In genomic region chr11:64841592-64842365, GRCh38 we compare ENCODE assay signal across 15 cellular contexts. TPM values are rescaled to one million over a fixed set of nuclear protein-coding genes. Genes with fewer than 3 reads are reported as not detected.
DNase-seq lines count a peak whose midpoint lies in the region; ATAC-seq and TF ChIP-seq lines count a peak whose summit lies in the region.
"Had no signal": no experiment of that assay in that cellular context is flagged by ENCODE, and none has a peak within 500 bp of the region (broad histone marks: within the 10 kb centered on the region; RNA-seq: fewer than 3 reads in every experiment).

No MANE protein-coding gene starts in this region.

- H3K9me2 ChIP-seq in HCT116 (ENCODE audit: insufficient read depth) = no peaks in the 10 kb centered on the region
- H3K9me2 ChIP-seq: SK-N-SH had no signal

- no peak for TF ChIP-seq CTCF in HCT116 (IDR thresholded peaks at IDR 0.05 in 2 of 3, conservative IDR thresholded peaks at IDR 0.05 in 1 of 3; ENCODE audit: borderline replicate concordance in 1 of 3, insufficient read depth in 1 of 3, low read depth in 2 of 3, low read length in 2 of 3)
- no peak for TF ChIP-seq CTCF in WTC11 (IDR thresholded peaks at IDR 0.05)
- TF ChIP-seq CTCF in spleen (IDR thresholded peaks at IDR 0.05 in 8 of 11, conservative IDR thresholded peaks at IDR 0.05 in 3 of 11) = no peak
- TF ChIP-seq CTCF in tibial artery (IDR thresholded peaks at IDR 0.05) = no peak

- H2AFZ ChIP-seq in HCT116 (ENCODE audit: low read depth, low read length, poor library complexity, severe bottlenecking) = no peak overlapping the region

- WGBS in spleen, 5 donors = 84 to 90% (median 88%) methylated on average over 10 to 15 of the region's 15 CpGs

- H3K36me3 ChIP-seq in HCT116 (ENCODE audit: control insufficient read depth in 1 of 2, insufficient read depth in 2 of 2, low read length in 2 of 2) (peaks cover 5 to 6% of the 10 kb centered on the region in 2 experiments; a peak in 3 of 4 replicates), iPS-20b (ENCODE audit: insufficient read depth, low read depth, low read length) (peaks cover 14% of the 10 kb centered on the region), spleen (peaks cover 0 to 26% (median 0%) of the 10 kb centered on the region in 6 donors), tibial artery (peaks cover 0 to 29% (median 0%) of the 10 kb centered on the region in 3 donors)
- H3K36me3 ChIP-seq: gastrocnemius medialis had no signal

- no peaks in the 10 kb centered on the region for H4K20me1 ChIP-seq in HCT116 (ENCODE audit: insufficient read depth)

- CTCF ChIA-PET in HCT116 (lab: Charles Lee) (interaction anchor here (1.5 kb wide), 1 partner anchor 54 kb away, joined by 5 read pairs; no protein-coding TSS in a partner anchor), WTC11 (lab: Charles Lee) (interaction anchor here (0.7 to 12.5 kb wide), 4 partner anchors 15 to 54 kb away, joined by 3 to 372 read pairs (median 10); partner anchors contain the start of genes EHD1 and MAP4K2)

- H3K27ac Mint-ChIP-seq in WTC11 = peak overlapping the region; percentile 81
- H3K27ac Mint-ChIP-seq: stimulated activated naive CD8-positive, alpha-beta T cell treated with anti-CD3 and anti-CD28 coated beads, Interleukin-15, Interleukin-2, amounts not matched to agents 100 ng/mL and 50 ng/mL, for 24 hours had no signal

- ATAC-seq in HCT116 = no peak
- no peak for ATAC-seq in WTC11
- ATAC-seq: gastrocnemius medialis had no signal

- intact Hi-C loops in HCT116 (cut with micrococcal nuclease) (loop anchor here (5.0 to 10.0 kb wide), 2 partner anchors 54 to 413 kb away; no protein-coding TSS in a partner anchor), spleen (cut with DNase I; ENCODE audit: low total_unique reads) (loop anchor here (10.0 kb wide), 1 partner anchor 57 kb away; no protein-coding TSS in a partner anchor), tibial artery (cut with DNase I; ENCODE audit: low total_unique reads) (no loop called here)

- peak overlapping the region; percentile 100 for H3K4me2 ChIP-seq in HCT116 (ENCODE audit: low read length)
- H3K4me2 ChIP-seq: SK-N-SH had no signal

- no peak for TF ChIP-seq RAD21 in HCT116 (IDR thresholded peaks at IDR 0.05; ENCODE audit: low read depth)

- H3K9ac ChIP-seq in HCT116 (ENCODE audit: low read length) (peak overlapping the region; percentile 87), iPS-20b (ENCODE audit: low read depth, low read length) (0 out of 2 replicates have a peak overlapping the region, but pooled peaks have one; percentile 34)
- H3K9ac ChIP-seq: SK-N-SH had no signal

- peaks cover 3% of the 10 kb centered on the region; the same call in 1 of the 2 replicates for H3K36me3 Mint-ChIP-seq in WTC11

- no TSS peak for BruUV-seq in HCT116 (replicated peaks; lab: Mats Ljungman, UMichigan)

- no peak for DNase-seq in HCT116 (ENCODE audit: low read depth, low spot score)
- no peak for DNase-seq in WTC11 (ENCODE audit: low spot score)
- peak; percentile 75 for DNase-seq in spleen
- DNase-seq in stimulated activated CD8-positive, alpha-beta memory T cell treated with anti-CD3 and anti-CD28 coated beads, Interleukin-4, amount 100 ng/mL, for 48 hours = no peak
- DNase-seq in tibial artery = no peak
- no peak for DNase-seq in NCI-H187 (lab: John Stamatoyannopoulos, UW)
- no peak for DNase-seq in putamen (ENCODE audit: low spot score)
- DNase-seq: gastrocnemius medialis, NCI-H146, occipital lobe, SK-N-SH, small intestine had no signal

- TF ChIP-seq POLR2A in HCT116 (IDR thresholded peaks at IDR 0.05; ENCODE audit: borderline replicate concordance, extremely low read depth, insufficient read depth, insufficient read length) = no peak
- no peak for TF ChIP-seq POLR2A in spleen (IDR thresholded peaks at IDR 0.05)

- no peaks in the 10 kb centered on the region for H3K27me3 ChIP-seq in HCT116 (ENCODE audit: insufficient read depth, low read length)
- peaks cover 5% of the 10 kb centered on the region; the same call in 1 of the 2 replicates for H3K27me3 ChIP-seq in iPS-20b (ENCODE audit: insufficient read depth, low read length)
- no peaks in the 10 kb centered on the region for H3K27me3 ChIP-seq in spleen (replicated peaks in 1 of 7)
- H3K27me3 ChIP-seq in tibial artery = peaks cover 0 to 5% of the 10 kb centered on the region in 2 donors

- RAD21 ChIA-PET in HCT116 (lab: Charles Lee; ENCODE audit: low non-redundant PET in 1 of 2, low total read pairs in 2 of 2, uncharacterized antibody in 2 of 2, unreplicated experiment in 2 of 2) = no interaction called here

- H3K27me3 Mint-ChIP-seq in WTC11 (ENCODE audit: low read depth) = no peaks in the 10 kb centered on the region
- H3K27me3 Mint-ChIP-seq: central memory CD8-positive, alpha-beta T cell; stimulated activated naive CD8-positive, alpha-beta T cell treated with anti-CD3 and anti-CD28 coated beads, Interleukin-15, Interleukin-2, amounts not matched to agents 100 ng/mL and 50 ng/mL, for 24 hours had no signal

- peaks cover 22% of the 10 kb centered on the region for H3K79me2 ChIP-seq in HCT116 (ENCODE audit: insufficient read depth, low read length)

- H3K4me3 ChIP-seq in HCT116 (replicated peaks in 1 of 2; ENCODE audit: low read depth in 1 of 2, low read length in 2 of 2) (peak overlapping the region; percentile 60 to 95), iPS-20b (ENCODE audit: low read length) (no peak overlapping the region), spleen (no peak overlapping the region), tibial artery (no peak overlapping the region)
- H3K4me3 ChIP-seq: gastrocnemius medialis had no signal

- no peaks in the 10 kb centered on the region for H3K9me3 Mint-ChIP-seq in WTC11
- H3K9me3 Mint-ChIP-seq: central memory CD8-positive, alpha-beta T cell; stimulated activated naive CD8-positive, alpha-beta T cell treated with anti-CD3 and anti-CD28 coated beads, Interleukin-15, Interleukin-2, amounts not matched to agents 100 ng/mL and 50 ng/mL, for 24 hours had no signal

- H3K4me1 ChIP-seq in HCT116 (ENCODE audit: control insufficient read depth in 1 of 2, insufficient read depth in 2 of 2, low read length in 2 of 2) (peaks cover 30 to 47% of the 10 kb centered on the region in 2 experiments), iPS-20b (ENCODE audit: insufficient read depth, low read length) (peaks cover 11% of the 10 kb centered on the region; the same call in 1 of the 2 replicates), spleen (peaks cover 0 to 43% (median 23%) of the 10 kb centered on the region in 6 donors), tibial artery (peaks cover 0 to 14% (median 9%) of the 10 kb centered on the region in 4 donors)
- H3K4me1 ChIP-seq: gastrocnemius medialis had no signal

- POLR2A ChIA-PET in HCT116 (lab: Charles Lee) = no interaction called here
- POLR2A ChIA-PET in WTC11 (lab: Charles Lee) = no interaction called here

- H3K4me3 Mint-ChIP-seq in WTC11 = no peak overlapping the region
- H3K4me3 Mint-ChIP-seq: stimulated activated naive CD8-positive, alpha-beta T cell treated with anti-CD3 and anti-CD28 coated beads, Interleukin-15, Interleukin-2, amounts not matched to agents 100 ng/mL and 50 ng/mL, for 24 hours had no signal

- no peaks in the 10 kb centered on the region for H3K9me3 ChIP-seq in HCT116 (ENCODE audit: control insufficient read depth in 1 of 2, insufficient read depth in 1 of 2, low read depth in 1 of 2, low read length in 2 of 2)
- no peaks in the 10 kb centered on the region for H3K9me3 ChIP-seq in iPS-20b (ENCODE audit: insufficient read depth, low read depth, low read length)
- no peaks in the 10 kb centered on the region for H3K9me3 ChIP-seq in spleen
- no peaks in the 10 kb centered on the region for H3K9me3 ChIP-seq in tibial artery
- H3K9me3 ChIP-seq: gastrocnemius medialis, SK-N-SH had no signal

- peaks cover 28% of the 10 kb centered on the region for H3K4me1 Mint-ChIP-seq in WTC11

- H3K27ac ChIP-seq in HCT116 (ENCODE audit: low read depth, low read length) (peak overlapping the region; percentile 97), iPS-20b (ENCODE audit: low read length) (no peak overlapping the region), spleen (no peak overlapping the region), tibial artery (no peak overlapping the region)
- H3K27ac ChIP-seq: gastrocnemius medialis had no signal

TF ChIP-seq in HCT116, 20 proteins besides CTCF, POLR2A, EP300 and RAD21:
- TF ChIP-seq TCF7L2 (IDR thresholded peaks at IDR 0.05; ENCODE audit: borderline replicate concordance, extremely low read depth, insufficient read depth, insufficient read length) (no peak), CEBPB (IDR thresholded peaks at IDR 0.05; ENCODE audit: low read depth) (no peak), YY1 (IDR thresholded peaks at IDR 0.05; ENCODE audit: extremely low read depth, insufficient replicate concordance, low read depth, low read length) (no peak), EZH2 (IDR thresholded peaks at IDR 0.05) (no peak), SP1 (IDR thresholded peaks at IDR 0.05; ENCODE audit: low read depth) (no peak), ZFX (IDR thresholded peaks at IDR 0.05) (no peak), JUND (IDR thresholded peaks at IDR 0.05) (no peak)

TF ChIP-seq in WTC11, 78 proteins besides CTCF, POLR2A, EP300 and RAD21 (continues in another document):
- TF ChIP-seq TCF7 (CRISPR knock-in tag; IDR thresholded peaks at IDR 0.05; ENCODE audit: low read depth) = no peak

RNA-seq across cellular contexts. Expression of gene CDC42BPG, which starts 2.7 kb away (rescaled TPM):
- total RNA-seq in HCT116 (2021; ENCODE audit: unreplicated experiment) = 30.1 TPM
- 19.3 TPM in 2 replicates for polyA plus RNA-seq in HCT116 (2012)
- 14.9 to 21.6 TPM (median 17.3 TPM) in 3 replicates for total RNA-seq in WTC11 (2021)
- total RNA-seq in spleen = 1 to 10 TPM; 1.9 to 4.6 (median 2.6) TPM
- polyA plus RNA-seq in spleen = 1 to 10 TPM in 2 of 3 donors, under 1 TPM in 1; 0.74 to 2.0 (median 1.0) TPM

RNA-seq across cellular contexts. Expression of gene MEN1, which starts 31.4 kb away (rescaled TPM):
- total RNA-seq in HCT116 (2021; ENCODE audit: unreplicated experiment) (62.1 TPM), WTC11 (2021) (47.1 to 53.3 TPM (median 51.2 TPM) in 3 replicates), spleen (10 to 100 TPM; 20.1 to 33.6 (median 28.2) TPM)
- 46.8 and 54.0 TPM in 2 replicates for polyA plus RNA-seq in HCT116 (2012)
- 10 to 100 TPM; 17.8 to 27.6 (median 20.5) TPM for polyA plus RNA-seq in spleen

RNA-seq across cellular contexts. Expression of gene EHD1, which starts 36.6 kb away (rescaled TPM):
- 48.1 TPM for total RNA-seq in HCT116 (2021; ENCODE audit: unreplicated experiment)
- polyA plus RNA-seq in HCT116 (2012) = 43.5 and 70.0 TPM in 2 replicates
- 29.9 to 38.1 TPM (median 35.2 TPM) in 3 replicates for total RNA-seq in WTC11 (2021)
- 100 to 1,000 TPM; 117 to 337 (median 201) TPM for total RNA-seq in spleen
- 10 to 100 TPM; 51.9 to 93.9 (median 53.7) TPM for polyA plus RNA-seq in spleen

RNA-seq across cellular contexts. Expression of gene MAP4K2, which starts 38.8 kb away (rescaled TPM):
- total RNA-seq in HCT116 (2021; ENCODE audit: unreplicated experiment) (44.2 TPM), WTC11 (2021) (24.5 to 31.6 TPM (median 28.3 TPM) in 3 replicates), spleen (100 to 1,000 TPM in 1 of 7 donors, 10 to 100 TPM in 6; 41.5 to 106 (median 57.4) TPM)
- polyA plus RNA-seq in HCT116 (2012) = 37.5 and 38.1 TPM in 2 replicates
- polyA plus RNA-seq in spleen = 10 to 100 TPM; 40.8 to 70.8 (median 63.8) TPM

Comparison
In these comparisons a context has a peak if more than half of its experiments do, and no peak if none do; other contexts are left out.
1. H3K4me3 ChIP-seq: peak in HCT116 (2 of 2); none in iPS-20b (single experiment), spleen (0 of 8) and tibial artery (0 of 2).